ENCODE assay signal across 17 cellular contexts in the genomic region with DNA sequence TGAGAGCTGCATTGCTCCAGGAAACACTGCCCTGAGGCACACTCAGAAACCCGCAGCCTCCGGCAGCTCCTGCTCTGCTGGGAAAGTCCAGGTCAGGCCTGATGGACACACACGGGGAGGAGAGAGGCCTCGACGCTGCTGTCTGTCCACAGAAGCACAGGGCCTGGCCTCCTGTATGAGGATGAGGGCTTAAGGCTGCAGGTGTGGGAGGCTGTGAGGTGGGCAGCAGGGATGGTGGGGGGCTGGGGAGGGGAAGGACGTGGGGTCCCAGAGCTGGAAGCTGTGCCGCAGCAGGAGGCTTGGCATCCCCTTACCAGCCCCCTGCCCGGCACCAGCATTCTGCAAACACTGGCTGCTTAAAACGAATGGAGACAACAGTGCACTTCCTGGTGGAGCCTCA.
"Had no signal": no experiment of that assay in that cellular context is flagged by ENCODE, and none has a peak within 500 bp of the region (broad histone marks: within the 10 kb centered on the region; RNA-seq: fewer than 3 reads in every experiment).

No MANE protein-coding gene starts in this region.

- DNase-seq: activated CD4-positive, alpha-beta T cell treated with anti-CD3 and anti-CD28 coated beads, Interleukin-2, amount 10 ng/mL, durations not matched to agents 24 days and 14 days; brain microvascular endothelial cell; hypothalamus; kidney glomerular epithelial cell; lower lobe of right lung; naive thymus-derived CD4-positive, alpha-beta T cell; stimulated activated CD4-positive, alpha-beta T cell treated with anti-CD3 and anti-CD28 coated beads, Interleukin-2, amount 100 ng/mL, for 48 hours; stimulated activated naive CD8-positive, alpha-beta T cell treated with anti-CD3 and anti-CD28 coated beads, Interleukin-15, Interleukin-2, amounts not matched to agents 100 U/mL and 50 U/mL, for 24 hours had no signal

- H3K36me3 Mint-ChIP-seq: activated naive CD4-positive, alpha-beta T cell treated with anti-CD3 and anti-CD28 coated beads, Interleukin-2, amount 50 U/mL, for 72 hours; naive thymus-derived CD4-positive, alpha-beta T cell had no signal

- H3K27ac ChIP-seq: brain microvascular endothelial cell, lower lobe of right lung, neutrophil, sigmoid colon, testis had no signal

- H3K27ac Mint-ChIP-seq: activated CD4-positive, alpha-beta T cell treated with anti-CD3 and anti-CD28 coated beads, Interleukin-2, amount 10 ng/mL, durations not matched to agents 24 days and 14 days; activated naive CD4-positive, alpha-beta T cell treated with anti-CD3 and anti-CD28 coated beads, Interleukin-2, amount 50 U/mL, for 72 hours; activated T-helper 17 cell treated with anti-CD3 and anti-CD28 coated beads, Interleukin-2, amount 50 U/mL, for 72 hours had no signal

- FAIRE-seq: endometrium, urothelium cell line had no signal

- H3K9me3 Mint-ChIP-seq: activated CD4-positive, alpha-beta T cell treated with anti-CD3 and anti-CD28 coated beads, Interleukin-2, amount 10 ng/mL, durations not matched to agents 24 days and 14 days; activated naive CD4-positive, alpha-beta T cell treated with anti-CD3 and anti-CD28 coated beads, Interleukin-2, amount 50 U/mL, for 72 hours; activated T-helper 17 cell treated with anti-CD3 and anti-CD28 coated beads, Interleukin-2, amount 50 U/mL, for 72 hours had no signal

- H3K4me1 ChIP-seq: lower lobe of right lung, sigmoid colon, testis had no signal

- H3K4me3 ChIP-seq: lower lobe of right lung, sigmoid colon, testis had no signal

- H3K4me1 Mint-ChIP-seq: activated CD4-positive, alpha-beta T cell treated with anti-CD3 and anti-CD28 coated beads, Interleukin-2, amount 10 ng/mL, durations not matched to agents 24 days and 14 days; activated T-helper 17 cell treated with anti-CD3 and anti-CD28 coated beads, Interleukin-2, amount 50 U/mL, for 72 hours had no signal

- H3K4me3 Mint-ChIP-seq: activated CD4-positive, alpha-beta T cell treated with anti-CD3 and anti-CD28 coated beads, Interleukin-2, amount 10 ng/mL, durations not matched to agents 24 days and 14 days; activated T-helper 17 cell treated with anti-CD3 and anti-CD28 coated beads, Interleukin-2, amount 50 U/mL, for 72 hours; naive thymus-derived CD4-positive, alpha-beta T cell had no signal

- ATAC-seq: activated naive CD4-positive, alpha-beta T cell treated with anti-CD3 and anti-CD28 coated beads, Interleukin-2, amount 50 U/mL, for 72 hours; activated T-helper 17 cell treated with anti-CD3 and anti-CD28 coated beads, Interleukin-2, amount 50 U/mL, for 72 hours; esophagus mucosa; lower lobe of right lung; naive thymus-derived CD4-positive, alpha-beta T cell; SK-N-SH treated with all-trans-retinoic acid at 6 μM for 48 hours; stimulated activated naive CD8-positive, alpha-beta T cell treated with anti-CD3 and anti-CD28 coated beads, Interleukin-15, Interleukin-2, amounts not matched to agents 100 U/mL and 50 U/mL, for 24 hours had no signal

- H3K9me3 ChIP-seq: lower lobe of right lung, neutrophil, sigmoid colon, testis had no signal

- H3K27me3 ChIP-seq: brain microvascular endothelial cell, neutrophil, testis had no signal

- H3K36me3 ChIP-seq: brain microvascular endothelial cell, lower lobe of right lung, neutrophil, sigmoid colon had no signal
